Comparison of ENCODE assay signal across 27 cellular contexts in genomic region chr3:182276512-182276911, GRCh38.
"Had no signal": no experiment of that assay in that cellular context is flagged by ENCODE, and none has a peak within 500 bp of the region (broad histone marks: within the 10 kb centered on the region; RNA-seq: fewer than 3 reads in every experiment).

No MANE protein-coding gene starts in this region.

- DNase-seq: dermis blood vessel endothelial cell; effector memory CD4-positive, alpha-beta T cell; foreskin keratinocyte; heart right ventricle; hypothalamus; immature natural killer cell; islet precursor cell; kidney glomerular epithelial cell; left colon; left ventricle myocardium superior; lower lobe of right lung; natural killer cell; stimulated activated CD4-positive, alpha-beta T cell treated with anti-CD3 and anti-CD28 coated beads, Interleukin-2, amount 100 ng/mL, for 24 hours; stimulated activated CD4-positive, alpha-beta T cell treated with anti-CD3 and anti-CD28 coated beads, Interleukin-4, amount 100 ng/mL, for 24 hours; stimulated activated naive CD4-positive, alpha-beta T cell treated with Interleukin-2 at 50 U/mL for 16 hours; stomach; thyroid gland; trophoblast cell had no signal

- H3K27ac ChIP-seq: coronary artery, esophagus muscularis mucosa, foreskin keratinocyte, gastroesophageal sphincter, heart right ventricle, lower lobe of right lung, parathyroid adenoma, right atrium auricular region, stomach, thyroid gland, vagina had no signal

- H3K4me1 ChIP-seq: esophagus muscularis mucosa, foreskin keratinocyte, gastroesophageal sphincter, heart right ventricle, lower lobe of right lung, parathyroid adenoma, right atrium auricular region, stomach, thyroid gland, vagina had no signal

- H3K36me3 ChIP-seq: esophagus muscularis mucosa, gastroesophageal sphincter, heart right ventricle, lower lobe of right lung, right atrium auricular region, stomach, thyroid gland, vagina had no signal

- H3K4me3 Mint-ChIP-seq: immature natural killer cell; natural killer cell; stimulated activated effector memory CD8-positive, alpha-beta T cell treated with anti-CD3 and anti-CD28 coated beads, Interleukin-12 subunit alpha, Interleukin-12 subunit beta, amount 100 ng/mL, for 72 hours had no signal

- H3K27me3 Mint-ChIP-seq: progenitor cell of endocrine pancreas had no signal

- H2AFZ ChIP-seq: parathyroid adenoma had no signal

- ATAC-seq: foreskin keratinocyte; gastroesophageal sphincter; heart right ventricle; left colon; left ventricle myocardium superior; lower lobe of right lung; natural killer cell; sciatic nerve; stimulated activated effector memory CD8-positive, alpha-beta T cell treated with anti-CD3 and anti-CD28 coated beads, Interleukin-12 subunit alpha, Interleukin-12 subunit beta, amount 100 ng/mL, for 72 hours had no signal

- H3K9ac ChIP-seq: parathyroid adenoma had no signal

- H3K36me3 Mint-ChIP-seq: immature natural killer cell; natural killer cell; stimulated activated effector memory CD8-positive, alpha-beta T cell treated with anti-CD3 and anti-CD28 coated beads, Interleukin-12 subunit alpha, Interleukin-12 subunit beta, amount 100 ng/mL, for 72 hours had no signal

- H3K27ac Mint-ChIP-seq: immature natural killer cell; natural killer cell; progenitor cell of endocrine pancreas; stimulated activated effector memory CD8-positive, alpha-beta T cell treated with anti-CD3 and anti-CD28 coated beads, Interleukin-12 subunit alpha, Interleukin-12 subunit beta, amount 100 ng/mL, for 72 hours had no signal

- H3K4me1 Mint-ChIP-seq: immature natural killer cell; natural killer cell; stimulated activated effector memory CD8-positive, alpha-beta T cell treated with anti-CD3 and anti-CD28 coated beads, Interleukin-12 subunit alpha, Interleukin-12 subunit beta, amount 100 ng/mL, for 72 hours had no signal

- H3K9me3 Mint-ChIP-seq: stimulated activated effector memory CD8-positive, alpha-beta T cell treated with anti-CD3 and anti-CD28 coated beads, Interleukin-12 subunit alpha, Interleukin-12 subunit beta, amount 100 ng/mL, for 72 hours had no signal

- H3K27me3 ChIP-seq: esophagus muscularis mucosa, foreskin keratinocyte, gastroesophageal sphincter, right atrium auricular region, stomach, thyroid gland, vagina had no signal

- H3K9me3 ChIP-seq: esophagus muscularis mucosa, gastroesophageal sphincter, heart right ventricle, lower lobe of right lung, right atrium auricular region, stomach, thyroid gland, vagina had no signal

- H3K4me3 ChIP-seq: coronary artery, esophagus muscularis mucosa, gastroesophageal sphincter, heart right ventricle, lower lobe of right lung, right atrium auricular region, stomach, thyroid gland, vagina had no signal
